Comparison of ENCODE assay signal across 24 cellular contexts in the genomic region with DNA sequence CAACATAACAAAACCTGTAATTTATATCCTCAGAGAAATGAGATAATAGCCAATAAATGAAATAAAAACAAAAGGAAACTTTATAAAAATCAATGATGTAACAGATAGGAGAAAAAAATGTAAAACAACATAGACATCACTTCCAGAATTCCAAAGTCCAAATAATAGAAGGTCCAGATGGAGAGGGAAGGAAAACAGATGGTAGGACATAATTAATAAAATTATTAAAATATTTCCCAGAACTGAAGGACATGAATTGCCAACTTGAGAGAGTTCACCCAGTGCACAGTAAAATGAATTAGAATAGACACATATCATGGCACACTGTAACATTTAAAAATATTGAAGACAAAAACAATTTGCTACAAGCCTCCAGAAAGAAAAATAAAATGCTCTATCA.
A peak's percentile ranks its signal among the peaks of the same experiment; 100 is the strongest.
DNase-seq lines count a peak whose midpoint lies in the region; ATAC-seq, FAIRE-seq and TF ChIP-seq lines count a peak whose summit lies in the region.
"Had no signal": no experiment of that assay in that cellular context is flagged by ENCODE, and none has a peak within 500 bp of the region (broad histone marks: within the 10 kb centered on the region; RNA-seq: fewer than 3 reads in every experiment).

No MANE protein-coding gene starts in this region.

- H3K4ac ChIP-seq in mesenchymal stem cell (ENCODE audit: low read depth in 1 of 2, low read length in 2 of 2), result no peak overlapping the region

- H3K36me3 ChIP-seq in PC-9 (ENCODE audit: low read depth) (no peaks in the 10 kb centered on the region), mesenchymal stem cell (ENCODE audit: control insufficient read depth in 1 of 2, insufficient read depth in 2 of 2, low read depth in 1 of 2, low read length in 2 of 2) (no peaks in the 10 kb centered on the region), osteoblast (ENCODE audit: insufficient read depth, low read length) (no peaks in the 10 kb centered on the region)
- H3K36me3 ChIP-seq: MG63 had no signal

- no peak for TF ChIP-seq POLR2A in A549 (IDR thresholded peaks at IDR 0.05; ENCODE audit: low read length)
- TF ChIP-seq POLR2A in H54 (IDR thresholded peaks at IDR 0.05; ENCODE audit: low read depth, low read length), result no peak

- peak overlapping the region; percentile 41; the same call in 2 of the 3 replicates for H3K4me2 ChIP-seq in A549
- no peak overlapping the region for H3K4me2 ChIP-seq in PC-9
- H3K4me2 ChIP-seq in mesenchymal stem cell (ENCODE audit: low read length, poor library complexity, severe bottlenecking), result no peak overlapping the region
- H3K4me2 ChIP-seq in osteoblast (ENCODE audit: insufficient read depth, low read length), result no peak overlapping the region

- H3K23ac ChIP-seq in mesenchymal stem cell (ENCODE audit: low read length in 2 of 2), result no peak overlapping the region

- H3K27me3 ChIP-seq in PC-9 (ENCODE audit: insufficient read depth, low read depth) (no peaks in the 10 kb centered on the region), mesenchymal stem cell (ENCODE audit: control insufficient read depth in 1 of 2, insufficient read depth in 1 of 2, low read length in 2 of 2) (no peaks in the 10 kb centered on the region), osteoblast (ENCODE audit: insufficient read depth, low read length) (no peaks in the 10 kb centered on the region)
- H3K27me3 ChIP-seq: MG63 had no signal

- no peak overlapping the region for H3K18ac ChIP-seq in mesenchymal stem cell (ENCODE audit: low read depth in 1 of 2, low read length in 2 of 2)

- H3K9me3 ChIP-seq in A549 (no peaks in the 10 kb centered on the region), PC-9 (ENCODE audit: insufficient read depth, low read depth) (peaks cover 9% of the 10 kb centered on the region; the same call in 1 of the 2 replicates), mesenchymal stem cell (ENCODE audit: control insufficient read depth, low read length) (no peaks in the 10 kb centered on the region), osteoblast (ENCODE audit: low read depth, low read length) (no peaks in the 10 kb centered on the region)

- no peaks in the 10 kb centered on the region for H3K79me1 ChIP-seq in mesenchymal stem cell (replicated peaks; ENCODE audit: low read length, poor library complexity, severe bottlenecking)

- no peak for TF ChIP-seq EP300 in A549 (IDR thresholded peaks at IDR 0.05)

- H4K8ac ChIP-seq in mesenchymal stem cell (ENCODE audit: low read length), result no peak overlapping the region

- no peak overlapping the region for H4K91ac ChIP-seq in mesenchymal stem cell (ENCODE audit: low read length)

- H2BK120ac ChIP-seq in mesenchymal stem cell (ENCODE audit: low read depth, low read length), result no peak overlapping the region

- H3K79me2 ChIP-seq in PC-9 (ENCODE audit: low read depth) (no peaks in the 10 kb centered on the region), osteoblast (ENCODE audit: insufficient read depth, low read length) (no peaks in the 10 kb centered on the region)

- ATAC-seq in A549 (no peak), GM21528 (IDR thresholded peaks at IDR 0.05; ENCODE audit: low FRiP score, unreplicated experiment) (no peak)
- ATAC-seq: Right ventricle myocardium inferior had no signal

- H3F3A ChIP-seq in PC-9 (ENCODE audit: insufficient read depth, low read depth), result peaks cover 9% of the 10 kb centered on the region; the same call in 1 of the 2 replicates

- FAIRE-seq in A549 (lab: Jason Lieb, UNC), result no peak
- no peak for FAIRE-seq in H54 (lab: Jason Lieb, UNC)
- FAIRE-seq: GM18507, H1, RCC 7860 had no signal

- CTCF ChIA-PET in A549 (lab: Yijun Ruan, JAX), result no interaction called here
- CTCF ChIA-PET in PC-9 (lab: Charles Lee), result no interaction called here

- H2BK12ac ChIP-seq in mesenchymal stem cell (ENCODE audit: low read length in 2 of 2), result no peak overlapping the region

- intact Hi-C loops in PC-9 (cut with micrococcal nuclease; ENCODE audit: unreplicated experiment), result no loop called here

- H2AK5ac ChIP-seq in mesenchymal stem cell (ENCODE audit: low read length, severe bottlenecking), result no peak overlapping the region

- H3K4me3 ChIP-seq in A549 (no peak overlapping the region), PC-9 (no peak overlapping the region), mesenchymal stem cell (ENCODE audit: insufficient read depth in 1 of 2, low read depth in 1 of 2, low read length in 2 of 2) (no peak overlapping the region), osteoblast (ENCODE audit: insufficient read depth, low read length) (no peak overlapping the region)
- H3K4me3 ChIP-seq: MG63 had no signal

- no peak for TF ChIP-seq RAD21 in A549 (conservative IDR thresholded peaks at IDR 0.05 in 1 of 2, IDR thresholded peaks at IDR 0.05 in 1 of 2)

- DNase-seq in A549 (ENCODE audit: low read depth in 1 of 2, low spot score in 1 of 2) (no peak), PC-9 (no peak), cerebellar cortex (ENCODE audit: low spot score) (peak; percentile 87), mesenchymal stem cell (no peak), NCI-H446 (lab: John Stamatoyannopoulos, UW) (no peak), osteoblast (ENCODE audit: insufficient read length, low spot score, missing footprints) (no peak), H54 (ENCODE audit: insufficient read length, low spot score) (no peak)
- DNase-seq: 8988T; AML-193; Calu3; CD8-positive, alpha-beta memory T cell; GDM1; Kasumi-1; NCI-H1417; NCI-H1694 treated with DMSO at 0.1 percent for 48 hours; NCI-H2081 treated with DMSO at 0.1 percent for 48 hours; NCI-H774 had no signal

- H3K27ac ChIP-seq in A549 (no peak overlapping the region), PC-9 (peak overlapping the region; percentile 33), mesenchymal stem cell (ENCODE audit: low read length, poor library complexity, severe bottlenecking) (peak overlapping the region; percentile 71), osteoblast (ENCODE audit: low read depth, low read length) (no peak overlapping the region)
- H3K27ac ChIP-seq: C4-2B had no signal

- H3K14ac ChIP-seq in mesenchymal stem cell (ENCODE audit: low read length in 2 of 2), result no peak overlapping the region

- TF ChIP-seq CTCF in A549 (IDR thresholded peaks at IDR 0.05) (no peak), PC-9 (conservative IDR thresholded peaks at IDR 0.05) (no peak), osteoblast (IDR thresholded peaks at IDR 0.05; ENCODE audit: extremely low read depth, low read depth, low read length) (no peak)

- POLR2A ChIA-PET in A549 (lab: Yijun Ruan, JAX) (no interaction called here), PC-9 (lab: Charles Lee; ENCODE audit: unreplicated experiment) (no interaction called here)

- H2BK5ac ChIP-seq in mesenchymal stem cell (ENCODE audit: low read depth, low read length, poor library complexity, severe bottlenecking), result no peak overlapping the region

- no peak overlapping the region for H2AFZ ChIP-seq in PC-9
- H2AFZ ChIP-seq in mesenchymal stem cell (ENCODE audit: low read depth, low read length), result no peak overlapping the region
- no peak overlapping the region for H2AFZ ChIP-seq in osteoblast (ENCODE audit: low read length)

- peaks cover 14% of the 10 kb centered on the region for H3K4me1 ChIP-seq in A549
- H3K4me1 ChIP-seq in PC-9 (replicated peaks; ENCODE audit: insufficient read depth), result peaks cover 17% of the 10 kb centered on the region
- peaks cover 3% of the 10 kb centered on the region for H3K4me1 ChIP-seq in mesenchymal stem cell (ENCODE audit: control insufficient read depth, insufficient read depth, low read depth, low read length)
- no peaks in the 10 kb centered on the region for H3K4me1 ChIP-seq in osteoblast (ENCODE audit: insufficient read depth, low read length)

- H3K9ac ChIP-seq in mesenchymal stem cell (ENCODE audit: low read length), result no peak overlapping the region

- H2BK15ac ChIP-seq in mesenchymal stem cell (ENCODE audit: low read depth, poor library complexity, severe bottlenecking), result no peak overlapping the region

- no peaks in the 10 kb centered on the region for H3K9me2 ChIP-seq in PC-9 (ENCODE audit: insufficient read depth)

- no TSS peak for BruUV-seq in PC-9 (replicated peaks; lab: Mats Ljungman, UMichigan)

- H4K20me1 ChIP-seq in PC-9 (ENCODE audit: insufficient read depth) (no peaks in the 10 kb centered on the region), osteoblast (ENCODE audit: insufficient read depth, low read length) (no peaks in the 10 kb centered on the region)

TF ChIP-seq in A549, 52 proteins besides CTCF, POLR2A, EP300 and RAD21 (continues in another document):
- TF ChIP-seq HDAC2 (IDR thresholded peaks at IDR 0.05) (no peak), SREBF2 (IDR thresholded peaks at IDR 0.05) (no peak), ESRRA (IDR thresholded peaks at IDR 0.05; ENCODE audit: borderline replicate concordance, low read length) (no peak), KDM5A (IDR thresholded peaks at IDR 0.05) (no peak), NR3C1 (IDR thresholded peaks at IDR 0.05) (no peak), HEYL (CRISPR knock-in tag; IDR thresholded peaks at IDR 0.05) (no peak)
- TF ChIP-seq, protein P1, sequence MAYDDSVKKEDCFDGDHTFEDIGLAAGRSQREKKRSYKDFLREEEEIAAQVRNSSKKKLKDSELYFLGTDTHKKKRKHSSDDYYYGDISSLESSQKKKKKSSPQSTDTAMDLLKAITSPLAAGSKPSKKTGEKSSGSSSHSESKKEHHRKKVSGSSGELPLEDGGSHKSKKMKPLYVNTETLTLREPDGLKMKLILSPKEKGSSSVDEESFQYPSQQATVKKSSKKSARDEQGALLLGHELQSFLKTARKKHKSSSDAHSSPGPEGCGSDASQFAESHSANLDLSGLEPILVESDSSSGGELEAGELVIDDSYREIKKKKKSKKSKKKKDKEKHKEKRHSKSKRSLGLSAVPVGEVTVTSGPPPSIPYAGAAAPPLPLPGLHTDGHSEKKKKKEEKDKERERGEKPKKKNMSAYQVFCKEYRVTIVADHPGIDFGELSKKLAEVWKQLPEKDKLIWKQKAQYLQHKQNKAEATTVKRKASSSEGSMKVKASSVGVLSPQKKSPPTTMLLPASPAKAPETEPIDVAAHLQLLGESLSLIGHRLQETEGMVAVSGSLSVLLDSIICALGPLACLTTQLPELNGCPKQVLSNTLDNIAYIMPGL (CRISPR knock-in tag; IDR thresholded peaks at IDR 0.05; ENCODE audit: borderline replicate concordance), result no peak
- TF ChIP-seq, protein P2, sequence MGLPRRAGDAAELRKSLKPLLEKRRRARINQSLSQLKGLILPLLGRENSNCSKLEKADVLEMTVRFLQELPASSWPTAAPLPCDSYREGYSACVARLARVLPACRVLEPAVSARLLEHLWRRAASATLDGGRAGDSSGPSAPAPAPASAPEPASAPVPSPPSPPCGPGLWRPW (IDR thresholded peaks at IDR 0.05), result no peak
- TF ChIP-seq, protein P3, sequence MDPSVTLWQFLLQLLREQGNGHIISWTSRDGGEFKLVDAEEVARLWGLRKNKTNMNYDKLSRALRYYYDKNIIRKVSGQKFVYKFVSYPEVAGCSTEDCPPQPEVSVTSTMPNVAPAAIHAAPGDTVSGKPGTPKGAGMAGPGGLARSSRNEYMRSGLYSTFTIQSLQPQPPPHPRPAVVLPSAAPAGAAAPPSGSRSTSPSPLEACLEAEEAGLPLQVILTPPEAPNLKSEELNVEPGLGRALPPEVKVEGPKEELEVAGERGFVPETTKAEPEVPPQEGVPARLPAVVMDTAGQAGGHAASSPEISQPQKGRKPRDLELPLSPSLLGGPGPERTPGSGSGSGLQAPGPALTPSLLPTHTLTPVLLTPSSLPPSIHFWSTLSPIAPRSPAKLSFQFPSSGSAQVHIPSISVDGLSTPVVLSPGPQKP (IDR thresholded peaks at IDR 0.05; ENCODE audit: low read depth, low read length), result no peak

Comparison
In these comparisons a context has a peak if more than half of its experiments do, and no peak if none do; other contexts are left out.
1. H3K27ac ChIP-seq: peak in PC-9 (single experiment) and mesenchymal stem cell (single experiment); none in A549 (0 of 2) and osteoblast (single experiment).